In the genomic region with DNA sequence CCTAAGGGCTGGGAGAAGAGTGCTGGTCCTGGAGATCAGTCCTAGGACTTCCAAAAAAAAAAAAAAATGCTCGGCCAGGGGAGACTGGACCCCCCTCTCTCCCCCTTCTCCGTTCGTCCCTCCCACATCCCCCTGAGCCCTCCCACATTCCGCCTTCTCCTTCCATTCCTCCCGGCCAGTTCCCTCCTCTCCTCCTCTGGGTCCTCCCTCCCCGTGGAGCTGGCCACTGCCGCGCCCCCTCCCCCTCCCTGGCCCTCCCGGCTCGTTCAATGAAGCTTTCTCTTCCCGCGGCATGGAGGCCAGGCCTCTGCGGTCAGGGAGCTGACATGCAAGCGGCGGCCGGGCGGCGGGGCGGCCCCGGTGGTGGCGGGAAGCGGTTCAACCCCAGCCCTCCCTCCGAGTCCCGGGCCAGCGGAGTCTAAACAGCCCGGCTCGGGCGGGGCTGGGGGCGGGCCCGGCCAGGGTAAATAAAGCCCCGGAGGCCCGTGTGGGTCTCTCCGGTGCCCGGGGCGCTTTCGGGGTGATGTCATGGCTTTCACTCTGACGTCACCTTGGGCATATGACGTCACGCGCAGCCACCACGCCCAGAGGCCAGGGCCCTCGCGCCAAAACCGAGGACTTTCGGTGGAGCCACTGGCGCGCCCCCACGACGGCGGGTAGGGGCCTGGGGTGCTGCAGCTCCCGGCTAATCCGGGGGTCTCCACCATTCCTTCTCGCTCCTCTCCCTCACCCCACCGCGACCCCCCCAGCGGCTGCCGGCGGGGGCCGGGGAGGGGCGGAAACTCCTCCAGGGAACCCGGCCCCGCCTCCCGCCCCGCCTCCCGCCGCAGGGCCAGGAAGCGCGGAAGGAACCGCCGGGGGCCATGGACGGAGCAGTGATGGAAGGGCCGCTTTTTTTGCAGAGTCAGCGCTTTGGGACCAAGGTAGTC, we compare ENCODE assay signal across 7 cellular contexts. TPM values are rescaled to one million over a fixed set of nuclear protein-coding genes. Genes with fewer than 3 reads are reported as not detected.
A peak's percentile ranks its signal among the peaks of the same experiment; 100 is the strongest.
DNase-seq lines count a peak whose midpoint lies in the region; ATAC-seq lines count a peak whose summit lies in the region.

Gene DOK1 (plus strand): TSS at position 829 of the 929 bp plus-strand sequence. CDS start 35 bp downstream, at position 864.
Gene LOXL3 (minus strand): TSS at position 51 of the 929 bp plus-strand sequence. CDS start 1,308 bp downstream, outside the sequence.

- H3K27ac ChIP-seq in layer of hippocampus (ENCODE audit: low read depth, low read length) = peak within 1 kb of the TSS; percentile 88

- no peaks in the 10 kb centered on the region for H3K27me3 ChIP-seq in layer of hippocampus (ENCODE audit: control insufficient read depth, insufficient read depth, low read length)

- peak; percentile 61 for ATAC-seq in GM18498 (IDR thresholded peaks at IDR 0.05; ENCODE audit: unreplicated experiment)
- peak; percentile 48 for ATAC-seq in HG02763 (IDR thresholded peaks at IDR 0.05; ENCODE audit: unreplicated experiment)

- peak; percentile 42 for DNase-seq in NCI-H2107 (lab: John Stamatoyannopoulos, UW)
- peak; percentile 68 to 85 for DNase-seq in activated CD4-positive, alpha-beta T cell treated with anti-CD3 and anti-CD28 coated beads for 24 hours (ENCODE audit: low read depth in 2 of 2)
- DNase-seq in cerebellum (ENCODE audit: low spot score) = peak; percentile 41
- peak; percentile 67 to 88 for DNase-seq in stimulated activated CD4-positive, alpha-beta T cell treated with anti-CD3 and anti-CD28 coated beads, Interleukin-1b, Interleukin-23, amount 100 ng/mL, for 4 hours (ENCODE audit: low read depth in 2 of 2)

RNA-seq across cellular contexts. Expression of gene DOK1, which starts in this region (rescaled TPM):
- 2.4 TPM for total RNA-seq in cerebellum

RNA-seq across cellular contexts. Expression of gene LOXL3, which starts in this region (rescaled TPM):
- 7.0 TPM for total RNA-seq in cerebellum

Comparison
In these comparisons a context has a peak if more than half of its experiments do, and no peak if none do; other contexts are left out.
1. Peak in every context shown above with its lines: DNase-seq, ATAC-seq and H3K27ac ChIP-seq.